Comparison of ENCODE assay signal across 19 cellular contexts in the genomic region with DNA sequence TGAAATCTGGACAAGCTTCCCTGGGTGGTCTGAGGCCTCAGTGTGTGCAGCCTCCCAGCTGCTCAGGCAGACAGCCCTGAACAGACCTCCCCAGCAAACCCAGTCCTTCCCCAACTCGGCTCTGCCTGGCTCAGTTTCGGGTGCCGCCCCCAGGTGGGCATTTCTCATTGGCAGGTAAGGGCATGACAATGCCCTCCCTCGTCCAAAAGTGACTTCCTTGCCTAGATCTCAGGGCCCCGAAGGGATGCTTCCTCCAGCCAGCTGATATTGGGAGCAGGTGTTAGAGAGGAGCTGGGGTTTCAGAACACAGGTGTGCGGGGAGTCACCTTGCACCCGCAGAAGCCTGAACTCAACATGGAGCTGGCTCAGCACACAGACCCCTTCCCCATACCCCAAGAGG. TPM values are rescaled to one million over a fixed set of nuclear protein-coding genes. Genes with fewer than 3 reads are reported as not detected.
"Had no signal": no experiment of that assay in that cellular context is flagged by ENCODE, and none has a peak within 500 bp of the region (broad histone marks: within the 10 kb centered on the region; RNA-seq: fewer than 3 reads in every experiment).

No MANE protein-coding gene starts in this region.

- H3K27me3 ChIP-seq: colonic mucosa had no signal

- FAIRE-seq: kidney had no signal

- H3K9me3 Mint-ChIP-seq: activated naive CD8-positive, alpha-beta T cell treated with anti-CD3 and anti-CD28 coated beads for 36 hours; activated T-cell treated with anti-CD3 and anti-CD28 coated beads, Interleukin-2, amount 50 U/mL, for 72 hours; stimulated activated effector memory CD8-positive, alpha-beta T cell treated with anti-CD3 and anti-CD28 coated beads, Interleukin-12 subunit alpha, Interleukin-12 subunit beta, amount 100 ng/mL, for 72 hours had no signal

- ATAC-seq: activated CD8-positive, alpha-beta T cell treated with anti-CD3 and anti-CD28 coated beads, Interleukin-2, amount 10 ng/mL, durations not matched to agents 7 days and 5 days; activated T-cell treated with anti-CD3 and anti-CD28 coated beads, Interleukin-2, amount 50 U/mL, for 72 hours; left lung; mucosa of descending colon; naive thymus-derived CD4-positive, alpha-beta T cell; stimulated activated effector memory CD8-positive, alpha-beta T cell treated with anti-CD3 and anti-CD28 coated beads, Interleukin-12 subunit alpha, Interleukin-12 subunit beta, amount 100 ng/mL, for 72 hours had no signal

- H3K4me3 ChIP-seq: colonic mucosa, esophagus muscularis mucosa, left lung, mucosa of descending colon, uterus had no signal

- H3K36me3 Mint-ChIP-seq: activated naive CD8-positive, alpha-beta T cell treated with anti-CD3 and anti-CD28 coated beads for 36 hours; brain; naive thymus-derived CD4-positive, alpha-beta T cell; stimulated activated effector memory CD8-positive, alpha-beta T cell treated with anti-CD3 and anti-CD28 coated beads, Interleukin-12 subunit alpha, Interleukin-12 subunit beta, amount 100 ng/mL, for 72 hours had no signal

- DNase-seq: activated CD4-positive, alpha-beta T cell treated with anti-CD3 and anti-CD28 coated beads for 48 hours; activated CD8-positive, alpha-beta memory T cell treated with anti-CD3 and anti-CD28 coated beads, Interleukin-2, amount 50 U/mL, for 4 hours; activated CD8-positive, alpha-beta T cell treated with anti-CD3 and anti-CD28 coated beads, Interleukin-2, amount 10 ng/mL, durations not matched to agents 7 days and 5 days; activated gamma-delta T cell; activated naive CD8-positive, alpha-beta T cell treated with anti-CD3 and anti-CD28 coated beads for 36 hours; activated T-cell treated with anti-CD3 and anti-CD28 coated beads, Interleukin-2, amount 50 U/mL, for 72 hours; central memory CD4-positive, alpha-beta T cell; colonic mucosa; hypothalamus; kidney; mammary epithelial cell; mucosa of descending colon; naive thymus-derived CD4-positive, alpha-beta T cell; retina; uterus had no signal

- H3K27ac ChIP-seq: colonic mucosa, left lung had no signal

- H3K9me3 ChIP-seq: colonic mucosa, esophagus muscularis mucosa, left lung, mucosa of descending colon, uterus had no signal

- H3K27ac Mint-ChIP-seq: activated CD8-positive, alpha-beta T cell treated with anti-CD3 and anti-CD28 coated beads, Interleukin-2, amount 10 ng/mL, durations not matched to agents 7 days and 5 days; activated naive CD8-positive, alpha-beta T cell treated with anti-CD3 and anti-CD28 coated beads for 36 hours; activated T-cell treated with anti-CD3 and anti-CD28 coated beads, Interleukin-2, amount 50 U/mL, for 72 hours; stimulated activated effector memory CD8-positive, alpha-beta T cell treated with anti-CD3 and anti-CD28 coated beads, Interleukin-12 subunit alpha, Interleukin-12 subunit beta, amount 100 ng/mL, for 72 hours had no signal

- H3K4me3 Mint-ChIP-seq: activated CD8-positive, alpha-beta T cell treated with anti-CD3 and anti-CD28 coated beads, Interleukin-2, amount 10 ng/mL, durations not matched to agents 7 days and 5 days; activated naive CD8-positive, alpha-beta T cell treated with anti-CD3 and anti-CD28 coated beads for 36 hours; activated T-cell treated with anti-CD3 and anti-CD28 coated beads, Interleukin-2, amount 50 U/mL, for 72 hours; naive thymus-derived CD4-positive, alpha-beta T cell; stimulated activated effector memory CD8-positive, alpha-beta T cell treated with anti-CD3 and anti-CD28 coated beads, Interleukin-12 subunit alpha, Interleukin-12 subunit beta, amount 100 ng/mL, for 72 hours had no signal

- H3K36me3 ChIP-seq: colonic mucosa, esophagus muscularis mucosa, left lung, uterus had no signal

- H3K4me1 Mint-ChIP-seq: activated naive CD8-positive, alpha-beta T cell treated with anti-CD3 and anti-CD28 coated beads for 36 hours had no signal

RNA-seq across cellular contexts. Expression of gene PPL, which starts 3.8 kb away (rescaled TPM):
- total RNA-seq: activated CD8-positive, alpha-beta T cell treated with anti-CD3 and anti-CD28 coated beads, Interleukin-2, amount 10 ng/mL, durations not matched to agents 7 days and 5 days; activated naive CD8-positive, alpha-beta T cell treated with anti-CD3 and anti-CD28 coated beads for 36 hours; naive thymus-derived CD4-positive, alpha-beta T cell had no signal

RNA-seq across cellular contexts. Expression of gene SEC14L5, which starts 17.4 kb away (rescaled TPM):
- total RNA-seq: activated CD8-positive, alpha-beta T cell treated with anti-CD3 and anti-CD28 coated beads, Interleukin-2, amount 10 ng/mL, durations not matched to agents 7 days and 5 days had no signal
- polyA plus RNA-seq: naive thymus-derived CD4-positive, alpha-beta T cell had no signal
